In genomic region chr5:179609834-179610108, GRCh38 we compare ENCODE assay signal across 12 cellular contexts. TPM values are rescaled to one million over a fixed set of nuclear protein-coding genes. Genes with fewer than 3 reads are reported as not detected.
DNase-seq lines count a peak whose midpoint lies in the region; ATAC-seq and TF ChIP-seq lines count a peak whose summit lies in the region.
"Had no signal": no experiment of that assay in that cellular context is flagged by ENCODE, and none has a peak within 500 bp of the region (broad histone marks: within the 10 kb centered on the region; RNA-seq: fewer than 3 reads in every experiment).

No MANE protein-coding gene starts in this region.

- peak overlapping the region; percentile 33 for H3K4me3 Mint-ChIP-seq in T-helper 2 cell treated with Interferon-gamma antibody and Interleukin-4, amounts not matched to agents 5 μg/mL and 100 μg/mL, for 36 hours
- peak overlapping the region; percentile 1 to 7 for H3K4me3 Mint-ChIP-seq in effector memory CD8-positive, alpha-beta T cell
- no peak overlapping the region for H3K4me3 Mint-ChIP-seq in osteocyte (ENCODE audit: unreplicated experiment)

- H3K4me3 ChIP-seq in HAP-1 = no peak overlapping the region
- H3K4me3 ChIP-seq: breast epithelium, thoracic aorta had no signal

- no peaks in the 10 kb centered on the region for H3K9me3 Mint-ChIP-seq in T-helper 2 cell treated with Interferon-gamma antibody and Interleukin-4, amounts not matched to agents 5 μg/mL and 100 μg/mL, for 36 hours
- H3K9me3 Mint-ChIP-seq in effector memory CD8-positive, alpha-beta T cell = no peaks in the 10 kb centered on the region
- H3K9me3 Mint-ChIP-seq in osteocyte (ENCODE audit: unreplicated experiment) = no peaks in the 10 kb centered on the region

- peaks cover 84% of the 10 kb centered on the region for H3K36me3 ChIP-seq in HAP-1 (replicated peaks)
- H3K36me3 ChIP-seq: breast epithelium had no signal

- H3K4me1 ChIP-seq in HAP-1 = no peaks in the 10 kb centered on the region
- H3K4me1 ChIP-seq: breast epithelium had no signal

- no peak for ATAC-seq in effector memory CD8-positive, alpha-beta T cell (replicated peaks)
- ATAC-seq in HG02571 (IDR thresholded peaks at IDR 0.05; ENCODE audit: unreplicated experiment) (no peak), GM18858 (IDR thresholded peaks at IDR 0.05; ENCODE audit: unreplicated experiment) (no peak)
- ATAC-seq: Right ventricle myocardium inferior had no signal

- no peaks in the 10 kb centered on the region for H3K27me3 ChIP-seq in HAP-1 (ENCODE audit: low read depth)
- H3K27me3 ChIP-seq: breast epithelium had no signal

- H3K4me1 Mint-ChIP-seq in T-helper 2 cell treated with Interferon-gamma antibody and Interleukin-4, amounts not matched to agents 5 μg/mL and 100 μg/mL, for 36 hours (ENCODE audit: low read depth) = peaks cover 37% of the 10 kb centered on the region
- peaks cover 38 to 58% of the 10 kb centered on the region in 2 donors for H3K4me1 Mint-ChIP-seq in effector memory CD8-positive, alpha-beta T cell (ENCODE audit: low read depth in 2 of 2)
- peaks cover 33% of the 10 kb centered on the region for H3K4me1 Mint-ChIP-seq in osteocyte (ENCODE audit: unreplicated experiment)

- H3K27ac Mint-ChIP-seq in T-helper 2 cell treated with Interferon-gamma antibody and Interleukin-4, amounts not matched to agents 5 μg/mL and 100 μg/mL, for 36 hours = peak overlapping the region; percentile 78
- H3K27ac Mint-ChIP-seq in effector memory CD8-positive, alpha-beta T cell = peak overlapping the region; percentile 57 to 82
- peak overlapping the region; percentile 11 for H3K27ac Mint-ChIP-seq in osteocyte (ENCODE audit: unreplicated experiment)

- in situ Hi-C loops in HAP-1 (cut with MboI; ENCODE audit: low sequenced_read_pairs) = loop anchor here (10.0 kb wide), 1 partner anchor 115 kb away; no protein-coding TSS in a partner anchor

- H3K27me3 Mint-ChIP-seq in T-helper 2 cell treated with Interferon-gamma antibody and Interleukin-4, amounts not matched to agents 5 μg/mL and 100 μg/mL, for 36 hours (ENCODE audit: low read depth) = no peaks in the 10 kb centered on the region
- H3K27me3 Mint-ChIP-seq in effector memory CD8-positive, alpha-beta T cell = no peaks in the 10 kb centered on the region
- no peaks in the 10 kb centered on the region for H3K27me3 Mint-ChIP-seq in osteocyte (ENCODE audit: unreplicated experiment)

- no peak for TF ChIP-seq CTCF in osteocyte (IDR thresholded peaks at IDR 0.05)

- no peaks in the 10 kb centered on the region for H3K9me3 ChIP-seq in HAP-1
- H3K9me3 ChIP-seq: breast epithelium, thoracic aorta had no signal

- DNase-seq in T-helper 2 cell treated with Interferon-gamma antibody and Interleukin-4, amounts not matched to agents 5 μg/mL and 100 μg/mL, for 36 hours (ENCODE audit: low spot score) = no peak
- no peak for DNase-seq in T-helper 2 cell
- DNase-seq in NCI-H69 (lab: John Stamatoyannopoulos, UW) = peak; percentile 35
- no peak for DNase-seq in effector memory CD8-positive, alpha-beta T cell
- DNase-seq in osteocyte (ENCODE audit: extremely low spot score, unreplicated experiment) = no peak
- no peak for DNase-seq in HAP-1 (ENCODE audit: low spot score in 2 of 2)
- DNase-seq: NCI-H774 had no signal

- H3K36me3 Mint-ChIP-seq in T-helper 2 cell treated with Interferon-gamma antibody and Interleukin-4, amounts not matched to agents 5 μg/mL and 100 μg/mL, for 36 hours (ENCODE audit: low read depth) = peaks cover 73% of the 10 kb centered on the region
- H3K36me3 Mint-ChIP-seq in effector memory CD8-positive, alpha-beta T cell (ENCODE audit: insufficient read depth) = peaks cover 86% of the 10 kb centered on the region
- H3K36me3 Mint-ChIP-seq in osteocyte (ENCODE audit: unreplicated experiment) = peaks cover 53% of the 10 kb centered on the region

RNA-seq across cellular contexts. Expression of gene HNRNPH1, which starts 13.7 kb away (rescaled TPM):
- total RNA-seq in osteocyte = 474 and 509 TPM in 2 replicates

RNA-seq across cellular contexts. Expression of gene RUFY1, which starts 59.4 kb away (rescaled TPM):
- 46.5 and 55.4 TPM in 2 replicates for total RNA-seq in osteocyte

Comparison
In these comparisons a context has a peak if more than half of its experiments do, and no peak if none do; other contexts are left out.
1. H3K27ac Mint-ChIP-seq: peak in every context shown above with its lines; median percentile 78 in T-helper 2 cell treated with Interferon-gamma antibody and Interleukin-4, amounts not matched to agents 5 μg/mL and 100 μg/mL, for 36 hours; 70 in effector memory CD8-positive, alpha-beta T cell; 11 in osteocyte.